Comparison of ENCODE assay signal across 17 cellular contexts in the genomic region with DNA sequence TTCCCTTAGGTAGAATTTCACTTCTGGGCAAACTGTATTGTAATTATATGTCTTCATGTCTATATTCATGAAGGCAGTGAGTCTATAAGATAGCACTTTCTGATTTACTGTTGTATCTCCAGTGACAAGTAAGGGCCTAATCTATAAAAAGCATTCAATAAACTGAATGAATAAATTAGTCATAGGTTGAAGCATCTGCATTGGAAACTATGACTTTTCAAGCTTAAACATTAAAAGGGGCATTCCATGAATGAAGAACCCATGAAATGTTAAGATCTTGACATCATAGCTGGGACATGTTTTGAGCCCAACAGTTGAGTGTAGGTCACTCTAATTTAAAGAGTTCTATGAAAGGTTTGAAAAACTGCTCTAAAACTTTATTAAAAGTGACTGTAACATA.
"Had no signal": no experiment of that assay in that cellular context is flagged by ENCODE, and none has a peak within 500 bp of the region (broad histone marks: within the 10 kb centered on the region; RNA-seq: fewer than 3 reads in every experiment).

No MANE protein-coding gene starts in this region.

- H3K36me3 Mint-ChIP-seq: activated naive CD4-positive, alpha-beta T cell treated with anti-CD3 and anti-CD28 coated beads, Interleukin-2, amount 50 U/mL, for 24 hours; stimulated activated effector memory CD8-positive, alpha-beta T cell treated with anti-CD3 and anti-CD28 coated beads, Interleukin-12 subunit alpha, Interleukin-12 subunit beta, amount 100 ng/mL, for 72 hours had no signal

- H3K9me3 ChIP-seq: breast epithelium, thoracic aorta had no signal

- H3K27ac ChIP-seq: breast epithelium, coronary artery, left lung, parathyroid adenoma, sigmoid colon, thoracic aorta, VCaP had no signal

- H3K36me3 ChIP-seq: breast epithelium, left lung, sigmoid colon, thoracic aorta had no signal

- H3K4me1 Mint-ChIP-seq: activated naive CD4-positive, alpha-beta T cell treated with anti-CD3 and anti-CD28 coated beads, Interleukin-2, amount 50 U/mL, for 24 hours; nephron; stimulated activated effector memory CD8-positive, alpha-beta T cell treated with anti-CD3 and anti-CD28 coated beads, Interleukin-12 subunit alpha, Interleukin-12 subunit beta, amount 100 ng/mL, for 72 hours had no signal

- H3K4me1 ChIP-seq: breast epithelium, left lung, parathyroid adenoma, sigmoid colon had no signal

- H3K4me3 Mint-ChIP-seq: activated naive CD4-positive, alpha-beta T cell treated with anti-CD3 and anti-CD28 coated beads, Interleukin-2, amount 50 U/mL, for 24 hours; activated T-cell treated with anti-CD3 and anti-CD28 coated beads, Interleukin-2, amount 50 U/mL, for 72 hours; nephron; stimulated activated effector memory CD8-positive, alpha-beta T cell treated with anti-CD3 and anti-CD28 coated beads, Interleukin-12 subunit alpha, Interleukin-12 subunit beta, amount 100 ng/mL, for 72 hours had no signal

- H3K27me3 ChIP-seq: breast epithelium, left lung, sigmoid colon had no signal

- H3K9me3 Mint-ChIP-seq: activated naive CD4-positive, alpha-beta T cell treated with anti-CD3 and anti-CD28 coated beads, Interleukin-2, amount 50 U/mL, for 24 hours; activated T-cell treated with anti-CD3 and anti-CD28 coated beads, Interleukin-2, amount 50 U/mL, for 72 hours; nephron; stimulated activated effector memory CD8-positive, alpha-beta T cell treated with anti-CD3 and anti-CD28 coated beads, Interleukin-12 subunit alpha, Interleukin-12 subunit beta, amount 100 ng/mL, for 72 hours had no signal

- DNase-seq: activated CD4-positive, CD25-positive, alpha-beta regulatory T cell treated with anti-CD3 and anti-CD28 coated beads, Interleukin-2, amount 50 U/mL, for 72 hours; activated effector memory CD4-positive, alpha-beta T cell treated with anti-CD3 and anti-CD28 coated beads, Interleukin-2, amount 50 U/mL, for 16 hours; activated T-cell treated with anti-CD3 and anti-CD28 coated beads, Interleukin-2, amount 50 U/mL, for 72 hours; head of caudate nucleus; kidney; left lung; midbrain; sigmoid colon; stimulated activated CD4-positive, alpha-beta T cell treated with anti-CD3 and anti-CD28 coated beads, Interleukin-4, amount 100 ng/mL, for 24 hours had no signal

- H3K27ac Mint-ChIP-seq: activated naive CD4-positive, alpha-beta T cell treated with anti-CD3 and anti-CD28 coated beads, Interleukin-2, amount 50 U/mL, for 24 hours; activated T-cell treated with anti-CD3 and anti-CD28 coated beads, Interleukin-2, amount 50 U/mL, for 72 hours; nephron; stimulated activated effector memory CD8-positive, alpha-beta T cell treated with anti-CD3 and anti-CD28 coated beads, Interleukin-12 subunit alpha, Interleukin-12 subunit beta, amount 100 ng/mL, for 72 hours had no signal

- H3K4me3 ChIP-seq: breast epithelium, coronary artery, left lung, sigmoid colon, thoracic aorta had no signal

- ATAC-seq: activated T-cell treated with anti-CD3 and anti-CD28 coated beads, Interleukin-2, amount 50 U/mL, for 72 hours; left lung; stimulated activated effector memory CD8-positive, alpha-beta T cell treated with anti-CD3 and anti-CD28 coated beads, Interleukin-12 subunit alpha, Interleukin-12 subunit beta, amount 100 ng/mL, for 72 hours had no signal
